In the genomic region with DNA sequence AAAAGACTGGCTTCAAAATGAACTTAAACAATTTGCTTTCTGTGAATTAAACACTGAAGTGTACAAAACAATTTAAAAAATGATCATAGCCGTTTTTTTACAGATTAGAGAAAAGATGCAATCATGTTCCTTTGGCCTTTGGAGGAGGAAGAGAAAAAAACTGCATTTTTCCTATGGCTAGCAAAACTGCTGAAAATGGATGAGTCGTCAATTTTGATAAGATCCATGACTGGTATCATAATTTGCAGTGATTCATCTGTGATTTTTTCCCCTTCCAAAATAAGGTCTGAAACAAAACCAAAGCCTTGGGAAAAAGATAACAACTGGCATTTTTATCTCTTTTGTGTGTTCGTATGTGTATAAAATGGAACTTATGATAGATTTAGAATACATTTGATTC, we compare ENCODE assay signal across 19 cellular contexts.
A peak's percentile ranks its signal among the peaks of the same experiment; 100 is the strongest.
DNase-seq lines count a peak whose midpoint lies in the region; ATAC-seq, FAIRE-seq and TF ChIP-seq lines count a peak whose summit lies in the region.
"Had no signal": no experiment of that assay in that cellular context is flagged by ENCODE, and none has a peak within 500 bp of the region (broad histone marks: within the 10 kb centered on the region; RNA-seq: fewer than 3 reads in every experiment).

No MANE protein-coding gene starts in this region.

- POLR2A ChIA-PET in SK-N-SH (lab: Yijun Ruan, JAX) = no interaction called here
- POLR2A ChIA-PET in activated CD4-positive, alpha-beta memory T cell treated with anti-CD3 and anti-CD28 coated beads for 36 hours (lab: Charles Lee) = interaction anchor here (1.0 to 2.3 kb wide), 4 partner anchors 36 to 125 kb away, joined by 3 to 8 read pairs (median 6); no protein-coding TSS in a partner anchor

- H3K9me2 ChIP-seq in SK-N-SH = no peaks in the 10 kb centered on the region

- peaks cover 22% of the 10 kb centered on the region for H3K36me3 Mint-ChIP-seq in activated naive CD4-positive, alpha-beta T cell treated with anti-CD3 and anti-CD28 coated beads for 36 hours (ENCODE audit: low read depth)
- peaks cover 30% of the 10 kb centered on the region for H3K36me3 Mint-ChIP-seq in activated CD4-positive, alpha-beta memory T cell treated with anti-CD3 and anti-CD28 coated beads for 36 hours

- H3K9ac ChIP-seq in SK-N-SH = no peak overlapping the region

- no peak for ATAC-seq in SK-N-SH treated with all-trans-retinoic acid at 6 μM for 48 hours

- H3K9me3 Mint-ChIP-seq in activated naive CD4-positive, alpha-beta T cell treated with anti-CD3 and anti-CD28 coated beads for 36 hours = peaks cover 10% of the 10 kb centered on the region
- peaks cover 17% of the 10 kb centered on the region for H3K9me3 Mint-ChIP-seq in activated CD4-positive, alpha-beta memory T cell treated with anti-CD3 and anti-CD28 coated beads for 36 hours

- no peaks in the 10 kb centered on the region for H3K9me3 ChIP-seq in SK-N-SH
- H3K9me3 ChIP-seq: BE2C, Peyer's patch had no signal

- no peak overlapping the region for H3K4me3 Mint-ChIP-seq in activated naive CD4-positive, alpha-beta T cell treated with anti-CD3 and anti-CD28 coated beads for 36 hours
- H3K4me3 Mint-ChIP-seq in activated CD4-positive, alpha-beta memory T cell treated with anti-CD3 and anti-CD28 coated beads for 36 hours = no peak overlapping the region
- H3K4me3 Mint-ChIP-seq: CD4-positive, alpha-beta T cell had no signal

- no peak for TF ChIP-seq EP300 in SK-N-SH (IDR thresholded peaks at IDR 0.05; ENCODE audit: borderline replicate concordance in 1 of 2, low read depth in 1 of 2, low read length in 1 of 2)

- intact Hi-C loops in activated naive CD4-positive, alpha-beta T cell treated with anti-CD3 and anti-CD28 coated beads for 36 hours (cut with micrococcal nuclease) = no loop called here
- intact Hi-C loops in activated CD4-positive, alpha-beta memory T cell treated with anti-CD3 and anti-CD28 coated beads for 36 hours (cut with micrococcal nuclease) = no loop called here

- TF ChIP-seq RAD21 in SK-N-SH (IDR thresholded peaks at IDR 0.05; ENCODE audit: low read length) = no peak

- H3K79me2 ChIP-seq in SK-N-SH (ENCODE audit: insufficient read depth) = no peaks in the 10 kb centered on the region

- H3K27me3 ChIP-seq in SK-N-SH (ENCODE audit: insufficient read depth) (no peaks in the 10 kb centered on the region), bronchial epithelial cell (ENCODE audit: control insufficient read depth, insufficient read depth, low read length) (no peaks in the 10 kb centered on the region), brain microvascular endothelial cell (replicated peaks) (no peaks in the 10 kb centered on the region)
- H3K27me3 ChIP-seq: BE2C, Peyer's patch had no signal

- H3K27ac Mint-ChIP-seq in activated naive CD4-positive, alpha-beta T cell treated with anti-CD3 and anti-CD28 coated beads for 36 hours = peak overlapping the region; percentile 52
- H3K27ac Mint-ChIP-seq in activated CD4-positive, alpha-beta memory T cell treated with anti-CD3 and anti-CD28 coated beads for 36 hours = peak overlapping the region; percentile 87
- H3K27ac Mint-ChIP-seq: CD4-positive, alpha-beta T cell had no signal

- no peaks in the 10 kb centered on the region for H3K4me1 ChIP-seq in SK-N-SH (ENCODE audit: control insufficient read depth in 1 of 2, insufficient read depth in 2 of 2, low read depth in 1 of 2, low read length in 1 of 2)
- H3K4me1 ChIP-seq: BE2C, Peyer's patch had no signal

- H2AFZ ChIP-seq in SK-N-SH (ENCODE audit: low read depth) = no peak overlapping the region

- CTCF ChIA-PET in SK-N-SH (lab: Yijun Ruan, JAX) = no interaction called here
- CTCF ChIA-PET in activated naive CD4-positive, alpha-beta T cell treated with anti-CD3 and anti-CD28 coated beads for 36 hours (lab: Charles Lee) = no interaction called here
- CTCF ChIA-PET in activated CD4-positive, alpha-beta memory T cell treated with anti-CD3 and anti-CD28 coated beads for 36 hours (lab: Charles Lee) = interaction anchor here (1.4 kb wide), 1 partner anchor 121 kb away, joined by 5 read pairs; no protein-coding TSS in a partner anchor

- no peak for TF ChIP-seq CTCF in SK-N-SH (IDR thresholded peaks at IDR 0.05)
- no peak for TF ChIP-seq CTCF in bronchial epithelial cell (IDR thresholded peaks at IDR 0.05; ENCODE audit: insufficient read depth, low read length, severe bottlenecking)
- no peak for TF ChIP-seq CTCF in brain microvascular endothelial cell (IDR thresholded peaks at IDR 0.05; ENCODE audit: low read depth, low read length, missing control alignments)

- in situ Hi-C loops in brain microvascular endothelial cell (cut with HindIII; ENCODE audit: low pct_ligation_motif_present, low sequenced_read_pairs) = no loop called here

- H3K4me3 ChIP-seq in SK-N-SH (ENCODE audit: low read depth in 2 of 2, low read length in 1 of 2) (no peak overlapping the region), bronchial epithelial cell (ENCODE audit: low read depth, low read length) (no peak overlapping the region), brain microvascular endothelial cell (ENCODE audit: low read depth, low read length) (no peak overlapping the region)
- H3K4me3 ChIP-seq: Peyer's patch had no signal

- DNase-seq in SK-N-SH (no peak), bronchial epithelial cell (ENCODE audit: low read depth) (peak; percentile 41), Kasumi-1 (lab: John Stamatoyannopoulos, UW) (no peak), brain microvascular endothelial cell (no peak)
- DNase-seq in activated naive CD4-positive, alpha-beta T cell treated with anti-CD3 and anti-CD28 coated beads for 36 hours = no peak
- DNase-seq in activated naive CD4-positive, alpha-beta T cell treated with anti-CD3 and anti-CD28 coated beads, Interleukin-2, amount 50 U/mL, for 16 hours = no peak
- DNase-seq in activated CD4-positive, alpha-beta memory T cell treated with anti-CD3 and anti-CD28 coated beads for 36 hours = no peak
- DNase-seq: BE2C; Calu3; CD4-positive, alpha-beta T cell; DMS53; H7; NCI-H1105; NCI-H1694; NCI-H524; Peyer's patch had no signal

- no peaks in the 10 kb centered on the region for H3K36me3 ChIP-seq in SK-N-SH (replicated peaks in 1 of 2; ENCODE audit: control insufficient read depth in 1 of 2, insufficient read depth in 2 of 2, low read length in 1 of 2)
- no peaks in the 10 kb centered on the region for H3K36me3 ChIP-seq in bronchial epithelial cell (ENCODE audit: control insufficient read depth, insufficient read depth, low read length)
- H3K36me3 ChIP-seq in brain microvascular endothelial cell (replicated peaks) = no peaks in the 10 kb centered on the region
- H3K36me3 ChIP-seq: BE2C, Peyer's patch had no signal

- peaks cover 72% of the 10 kb centered on the region for H3K4me1 Mint-ChIP-seq in activated naive CD4-positive, alpha-beta T cell treated with anti-CD3 and anti-CD28 coated beads for 36 hours (ENCODE audit: low read depth)
- H3K4me1 Mint-ChIP-seq in activated CD4-positive, alpha-beta memory T cell treated with anti-CD3 and anti-CD28 coated beads for 36 hours (ENCODE audit: low read depth) = peaks cover 70% of the 10 kb centered on the region

- WGBS in SK-N-SH (ENCODE audit: low lambda C conversion rate) = 16% methylated on average over 3 of the region's 3 CpGs

- no peak for FAIRE-seq in bronchial epithelial cell (lab: Jason Lieb, UNC)
- FAIRE-seq: GM19239 had no signal

- H3K27ac ChIP-seq in SK-N-SH (ENCODE audit: low read depth in 2 of 2, low read length in 1 of 2) = no peak overlapping the region
- no peak overlapping the region for H3K27ac ChIP-seq in brain microvascular endothelial cell
- H3K27ac ChIP-seq: 22Rv1, Peyer's patch had no signal

- H3F3A ChIP-seq in SK-N-SH (replicated peaks; ENCODE audit: insufficient read depth) = no peaks in the 10 kb centered on the region

- no peaks in the 10 kb centered on the region for H3K27me3 Mint-ChIP-seq in activated naive CD4-positive, alpha-beta T cell treated with anti-CD3 and anti-CD28 coated beads for 36 hours (ENCODE audit: low read depth)
- no peaks in the 10 kb centered on the region for H3K27me3 Mint-ChIP-seq in activated CD4-positive, alpha-beta memory T cell treated with anti-CD3 and anti-CD28 coated beads for 36 hours
- H3K27me3 Mint-ChIP-seq: CD4-positive, alpha-beta T cell had no signal

- no peak overlapping the region for H3K4me2 ChIP-seq in SK-N-SH

- no peaks in the 10 kb centered on the region for H4K20me1 ChIP-seq in SK-N-SH (ENCODE audit: insufficient read depth)

TF ChIP-seq in SK-N-SH treated with all-trans-retinoic acid at 6 μM for 48 hours, 23 proteins besides CTCF, POLR2A, EP300 and RAD21:
- 0 out of 2 replicates have a peak, but pooled peaks have one; percentile 8 for TF ChIP-seq ISL1 (CRISPR knock-in tag; IDR thresholded peaks at IDR 0.05)
- no peak for TF ChIP-seq OSR1 (CRISPR knock-in tag; IDR thresholded peaks at IDR 0.05)

TF ChIP-seq in SK-N-SH, 30 proteins besides CTCF, POLR2A, EP300 and RAD21:
- no peak for TF ChIP-seq SIN3A (IDR thresholded peaks at IDR 0.05; ENCODE audit: borderline replicate concordance, low read depth, low read length)
- no peak for TF ChIP-seq MEF2A (IDR thresholded peaks at IDR 0.05; ENCODE audit: borderline replicate concordance, low read depth)
- TF ChIP-seq TAF1 (IDR thresholded peaks at IDR 0.05; ENCODE audit: borderline replicate concordance, low read depth, low read length) = no peak
- no peak for TF ChIP-seq EZH2phosphoT487 (IDR thresholded peaks at IDR 0.05; ENCODE audit: borderline replicate concordance, low read depth)
